1 cellular context compared by ENCODE assay signal in genomic region chr2:148578493-148578884, GRCh38.
TF ChIP-seq lines count a peak whose summit lies in the region.

No MANE protein-coding gene starts in this region.

TF ChIP-seq in GM23338, 12 proteins besides CTCF, POLR2A, EP300 and RAD21 (continued from another document):
- TF ChIP-seq REST (IDR thresholded peaks at IDR 0.05; ENCODE audit: unreplicated experiment) (no peak), STAT1 (IDR thresholded peaks at IDR 0.05; ENCODE audit: unreplicated experiment) (no peak), CREB1 (CRISPR knock-in tag; IDR thresholded peaks at IDR 0.05; ENCODE audit: low read depth) (no peak)
TF ChIP-seq in GM23338: peak in this region for 0.
